17 cellular contexts compared by ENCODE assay signal in genomic region chr1:59455206-59455605, GRCh38.
DNase-seq lines count a peak whose midpoint lies in the region; ATAC-seq and TF ChIP-seq lines count a peak whose summit lies in the region.
"Had no signal": no experiment of that assay in that cellular context is flagged by ENCODE, and none has a peak within 500 bp of the region (broad histone marks: within the 10 kb centered on the region; RNA-seq: fewer than 3 reads in every experiment).

No MANE protein-coding gene starts in this region.

- DNase-seq in HPDE6-E6E7 (ENCODE audit: extremely low spot score) (peak; percentile 47), astrocyte of the spinal cord (ENCODE audit: low read depth, low spot score) (peak; percentile 64), foreskin keratinocyte (peak; percentile 47 to 75), DMS79 treated with DMSO at 0.1 percent for 48 hours (lab: John Stamatoyannopoulos, UW) (no peak), pons (ENCODE audit: low spot score) (no peak)
- DNase-seq: activated B cell treated with CpG ODN at 0.5 μM for 24 hours; activated naive CD4-positive, alpha-beta T cell treated with anti-CD3 and anti-CD28 coated beads for 36 hours; AML-193; cerebellar nuclear complex; gastrocnemius medialis; NCI-H1436 treated with DMSO at 0.1 percent for 48 hours; psoas muscle; T-cell had no signal

- H3K27me3 ChIP-seq in ACC112 (ENCODE audit: insufficient read depth, low read length) (no peaks in the 10 kb centered on the region), foreskin keratinocyte (no peaks in the 10 kb centered on the region)
- H3K27me3 ChIP-seq: gastrocnemius medialis had no signal

- H3K4me3 ChIP-seq in ACC112 (ENCODE audit: low read depth, low read length), result no peak overlapping the region
- no peak overlapping the region for H3K4me3 ChIP-seq in astrocyte of the spinal cord (ENCODE audit: low read depth, low read length)
- H3K4me3 ChIP-seq: gastrocnemius medialis, K562, psoas muscle had no signal

- H3K27ac ChIP-seq in ACC112 (ENCODE audit: low read depth, low read length), result peak overlapping the region; percentile 27
- no peak overlapping the region for H3K27ac ChIP-seq in foreskin keratinocyte
- H3K27ac ChIP-seq: gastrocnemius medialis, psoas muscle had no signal

- no peaks in the 10 kb centered on the region for H3K36me3 ChIP-seq in ACC112 (ENCODE audit: insufficient read depth, low read length)
- H3K36me3 ChIP-seq: gastrocnemius medialis had no signal

- in situ Hi-C loops in astrocyte of the spinal cord (cut with HindIII; ENCODE audit: low sequenced_read_pairs), result no loop called here

- no peaks in the 10 kb centered on the region for H3K79me2 ChIP-seq in ACC112 (ENCODE audit: control insufficient read depth, insufficient read depth, low read length, unreplicated experiment)

- peak overlapping the region; percentile 2 for H2AFZ ChIP-seq in ACC112 (ENCODE audit: low read length, unreplicated experiment)

- peaks cover 24% of the 10 kb centered on the region for H3K4me1 ChIP-seq in ACC112 (ENCODE audit: control insufficient read depth, insufficient read depth, low read length, unreplicated experiment)
- H3K4me1 ChIP-seq in foreskin keratinocyte, result peaks cover 24% of the 10 kb centered on the region
- H3K4me1 ChIP-seq: gastrocnemius medialis had no signal

- no peak for TF ChIP-seq CTCF in astrocyte of the spinal cord (IDR thresholded peaks at IDR 0.05; ENCODE audit: low read depth, low read length)
- no peak for TF ChIP-seq CTCF in foreskin keratinocyte (conservative IDR thresholded peaks at IDR 0.05)

- ATAC-seq in foreskin keratinocyte (peak; percentile 93), GM19328 (IDR thresholded peaks at IDR 0.05; ENCODE audit: unreplicated experiment) (no peak), GM18502 (IDR thresholded peaks at IDR 0.05; ENCODE audit: poor library complexity, unreplicated experiment) (no peak)
- ATAC-seq: gastrocnemius medialis, K562, psoas muscle, T-cell had no signal

Comparison
In these comparisons a context has a peak if more than half of its experiments do, and no peak if none do; other contexts are left out.
1. DNase-seq: peak in HPDE6-E6E7 (single experiment), astrocyte of the spinal cord (single experiment) and foreskin keratinocyte (2 of 2); none in DMS79 treated with DMSO at 0.1 percent for 48 hours (single experiment) and pons (single experiment).